Comparison of ENCODE assay signal across 1 cellular context in the genomic region with DNA sequence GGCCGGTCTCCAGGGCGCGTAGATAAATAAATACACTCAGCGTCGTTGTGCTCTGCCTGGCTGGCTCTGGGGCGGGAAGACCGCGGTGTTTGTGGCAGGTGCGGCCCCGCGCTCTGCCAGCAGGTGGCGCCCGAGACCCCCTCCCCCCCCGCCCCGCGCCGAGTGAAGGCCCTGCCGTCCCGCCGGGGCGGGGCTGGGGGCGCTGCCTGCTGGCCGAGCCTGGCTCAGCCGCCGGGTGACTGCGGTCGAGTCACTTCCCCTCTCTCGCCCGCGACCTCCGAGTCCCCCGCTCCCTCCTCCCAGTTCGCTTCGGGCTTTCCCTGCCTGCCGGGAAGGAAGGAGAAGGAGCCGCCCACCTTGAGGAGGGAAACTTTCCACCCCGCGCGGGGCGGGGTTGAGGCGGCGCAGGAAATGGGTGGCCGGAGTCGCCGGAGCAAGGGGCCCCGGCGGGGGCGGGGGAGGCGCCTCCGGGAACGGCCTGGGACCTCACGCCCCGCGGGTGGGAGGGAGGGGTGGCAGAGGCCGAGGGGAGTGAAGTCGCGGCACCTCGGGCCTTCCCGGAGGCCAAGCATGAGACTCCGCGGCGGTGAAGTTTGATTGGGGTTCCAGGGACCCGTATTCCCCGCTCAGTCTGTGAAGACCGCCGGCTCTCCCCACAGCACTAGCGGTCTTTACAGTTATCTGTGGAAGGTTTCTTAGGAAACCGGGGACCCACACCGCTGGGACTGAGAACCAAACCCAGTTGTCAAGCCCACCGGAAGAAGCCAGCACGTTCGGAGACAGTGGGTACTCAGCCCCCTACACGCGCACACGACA.
A peak's percentile ranks its signal among the peaks of the same experiment; 100 is the strongest.
TF ChIP-seq lines count a peak whose summit lies in the region.

No MANE protein-coding gene starts in this region.

TF ChIP-seq in K562, 482 proteins besides CTCF, POLR2A, EP300 and RAD21 (continues in another document):
- TF ChIP-seq SAFB (IDR thresholded peaks at IDR 0.05; ENCODE audit: borderline replicate concordance, low read depth, low read length) (0 out of 2 replicates have a peak, but pooled peaks have one; percentile 29), PTTG1 (tag; IDR thresholded peaks at IDR 0.05; ENCODE audit: low read depth) (no peak), NCOA1 (IDR thresholded peaks at IDR 0.05; ENCODE audit: low read depth) (0 out of 2 replicates have a peak, but pooled peaks have one; percentile 15), DPF2 (IDR thresholded peaks at IDR 0.05) (no peak), ETV6 (IDR thresholded peaks at IDR 0.05; ENCODE audit: borderline replicate concordance in 1 of 2, low read depth in 2 of 2, low read length in 1 of 2) (peak in 1 of 2 experiments; percentile 69; a peak in 1 of 4 replicates), ETV6 (CRISPR knock-in tag; IDR thresholded peaks at IDR 0.05; ENCODE audit: borderline replicate concordance) (no peak), GATAD2A (IDR thresholded peaks at IDR 0.05) (0 out of 2 replicates have a peak, but pooled peaks have one; percentile 46), MYNN (IDR thresholded peaks at IDR 0.05) (0 out of 2 replicates have a peak, but pooled peaks have one; percentile 39), MYNN (CRISPR knock-in tag; IDR thresholded peaks at IDR 0.05) (no peak), EGR1 (conservative IDR thresholded peaks at IDR 0.05) (peak; percentile 86), CREM (IDR thresholded peaks at IDR 0.05; ENCODE audit: low read depth) (peak; percentile 58), GTF2E2 (tag; IDR thresholded peaks at IDR 0.05) (peak; percentile 40; the same call in 1 of the 2 replicates), JUN (IDR thresholded peaks at IDR 0.05; ENCODE audit: borderline replicate concordance, low read depth, low read length) (peak; percentile 26; the same call in 1 of the 2 replicates), JUN (CRISPR knock-in tag; IDR thresholded peaks at IDR 0.05; ENCODE audit: borderline replicate concordance) (no peak), RBM22 (IDR thresholded peaks at IDR 0.05; ENCODE audit: low read depth, low read length, poor library complexity, severe bottlenecking) (peak; percentile 67), BRCA1 (IDR thresholded peaks at IDR 0.05) (no peak), BRCA1 (CRISPR knock-in tag; IDR thresholded peaks at IDR 0.05) (no peak), POLR2G (IDR thresholded peaks at IDR 0.05; ENCODE audit: low read depth, low read length) (peak; percentile 76), PHF8 (IDR thresholded peaks at IDR 0.05; ENCODE audit: borderline replicate concordance, low read length) (peak; percentile 35; the same call in 1 of the 2 replicates), MBD2 (IDR thresholded peaks at IDR 0.05; ENCODE audit: borderline replicate concordance, low read depth) (peak; percentile 57; the same call in 1 of the 2 replicates), NR2C1 (IDR thresholded peaks at IDR 0.05) (no peak), NR2C1 (tag; IDR thresholded peaks at IDR 0.05) (0 out of 2 replicates have a peak, but pooled peaks have one; percentile 36), CBX1 (IDR thresholded peaks at IDR 0.05; ENCODE audit: low read depth) (peak; percentile 43; the same call in 1 of the 2 replicates), ADNP (tag; IDR thresholded peaks at IDR 0.05) (no peak), ZFP36 (IDR thresholded peaks at IDR 0.05; ENCODE audit: low read depth, low read length, partially characterized antibody) (peak; percentile 41), ZBTB1 (CRISPR knock-in tag; IDR thresholded peaks at IDR 0.05; ENCODE audit: borderline replicate concordance, low read depth) (peak; percentile 76; the same call in 1 of the 2 replicates), ZC3H11A (IDR thresholded peaks at IDR 0.05; ENCODE audit: low read depth, low read length) (no peak), MTA1 (IDR thresholded peaks at IDR 0.05; ENCODE audit: borderline replicate concordance) (0 out of 2 replicates have a peak, but pooled peaks have one; percentile 31), ZNF444 (CRISPR knock-in tag; IDR thresholded peaks at IDR 0.05) (no peak), TARDBP (IDR thresholded peaks at IDR 0.05) (peak; percentile 73; the same call in 1 of the 2 replicates), XRCC5 (IDR thresholded peaks at IDR 0.05; ENCODE audit: low read depth, low read length) (peak; percentile 71; the same call in 1 of the 2 replicates), NEUROD1 (IDR thresholded peaks at IDR 0.05; ENCODE audit: borderline replicate concordance, low read depth, low read length, partially characterized antibody) (peak; percentile 50)
- TF ChIP-seq, protein P1, sequence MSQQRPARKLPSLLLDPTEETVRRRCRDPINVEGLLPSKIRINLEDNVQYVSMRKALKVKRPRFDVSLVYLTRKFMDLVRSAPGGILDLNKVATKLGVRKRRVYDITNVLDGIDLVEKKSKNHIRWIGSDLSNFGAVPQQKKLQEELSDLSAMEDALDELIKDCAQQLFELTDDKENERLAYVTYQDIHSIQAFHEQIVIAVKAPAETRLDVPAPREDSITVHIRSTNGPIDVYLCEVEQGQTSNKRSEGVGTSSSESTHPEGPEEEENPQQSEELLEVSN (IDR thresholded peaks at IDR 0.05; ENCODE audit: borderline replicate concordance in 1 of 2, extremely low read depth in 1 of 2, insufficient read depth in 1 of 2, insufficient read length in 1 of 2, low read depth in 1 of 2, low read length in 1 of 2, poor library complexity in 1 of 2, severe bottlenecking in 1 of 2): peak; percentile 56 to 79
- TF ChIP-seq, protein P2, sequence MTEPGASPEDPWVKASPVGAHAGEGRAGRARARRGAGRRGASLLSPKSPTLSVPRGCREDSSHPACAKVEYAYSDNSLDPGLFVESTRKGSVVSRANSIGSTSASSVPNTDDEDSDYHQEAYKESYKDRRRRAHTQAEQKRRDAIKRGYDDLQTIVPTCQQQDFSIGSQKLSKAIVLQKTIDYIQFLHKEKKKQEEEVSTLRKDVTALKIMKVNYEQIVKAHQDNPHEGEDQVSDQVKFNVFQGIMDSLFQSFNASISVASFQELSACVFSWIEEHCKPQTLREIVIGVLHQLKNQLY (CRISPR knock-in tag; conservative IDR thresholded peaks at IDR 0.05): no peak
- TF ChIP-seq, protein P3, sequence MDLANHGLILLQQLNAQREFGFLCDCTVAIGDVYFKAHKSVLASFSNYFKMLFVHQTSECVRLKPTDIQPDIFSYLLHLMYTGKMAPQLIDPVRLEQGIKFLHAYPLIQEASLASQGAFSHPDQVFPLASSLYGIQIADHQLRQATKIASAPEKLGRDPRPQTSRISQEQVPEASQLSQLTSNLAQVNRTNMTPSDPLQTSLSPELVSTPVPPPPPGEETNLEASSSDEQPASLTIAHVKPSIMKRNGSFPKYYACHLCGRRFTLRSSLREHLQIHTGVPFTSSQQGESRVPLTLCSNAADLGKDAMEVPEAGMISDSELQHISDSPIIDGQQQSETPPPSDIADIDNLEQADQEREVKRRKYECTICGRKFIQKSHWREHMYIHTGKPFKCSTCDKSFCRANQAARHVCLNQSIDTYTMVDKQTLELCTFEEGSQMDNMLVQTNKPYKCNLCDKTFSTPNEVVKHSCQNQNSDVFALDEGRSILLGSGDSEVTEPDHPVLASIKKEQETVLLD (IDR thresholded peaks at IDR 0.05): peak; percentile 65
- TF ChIP-seq, protein P4, sequence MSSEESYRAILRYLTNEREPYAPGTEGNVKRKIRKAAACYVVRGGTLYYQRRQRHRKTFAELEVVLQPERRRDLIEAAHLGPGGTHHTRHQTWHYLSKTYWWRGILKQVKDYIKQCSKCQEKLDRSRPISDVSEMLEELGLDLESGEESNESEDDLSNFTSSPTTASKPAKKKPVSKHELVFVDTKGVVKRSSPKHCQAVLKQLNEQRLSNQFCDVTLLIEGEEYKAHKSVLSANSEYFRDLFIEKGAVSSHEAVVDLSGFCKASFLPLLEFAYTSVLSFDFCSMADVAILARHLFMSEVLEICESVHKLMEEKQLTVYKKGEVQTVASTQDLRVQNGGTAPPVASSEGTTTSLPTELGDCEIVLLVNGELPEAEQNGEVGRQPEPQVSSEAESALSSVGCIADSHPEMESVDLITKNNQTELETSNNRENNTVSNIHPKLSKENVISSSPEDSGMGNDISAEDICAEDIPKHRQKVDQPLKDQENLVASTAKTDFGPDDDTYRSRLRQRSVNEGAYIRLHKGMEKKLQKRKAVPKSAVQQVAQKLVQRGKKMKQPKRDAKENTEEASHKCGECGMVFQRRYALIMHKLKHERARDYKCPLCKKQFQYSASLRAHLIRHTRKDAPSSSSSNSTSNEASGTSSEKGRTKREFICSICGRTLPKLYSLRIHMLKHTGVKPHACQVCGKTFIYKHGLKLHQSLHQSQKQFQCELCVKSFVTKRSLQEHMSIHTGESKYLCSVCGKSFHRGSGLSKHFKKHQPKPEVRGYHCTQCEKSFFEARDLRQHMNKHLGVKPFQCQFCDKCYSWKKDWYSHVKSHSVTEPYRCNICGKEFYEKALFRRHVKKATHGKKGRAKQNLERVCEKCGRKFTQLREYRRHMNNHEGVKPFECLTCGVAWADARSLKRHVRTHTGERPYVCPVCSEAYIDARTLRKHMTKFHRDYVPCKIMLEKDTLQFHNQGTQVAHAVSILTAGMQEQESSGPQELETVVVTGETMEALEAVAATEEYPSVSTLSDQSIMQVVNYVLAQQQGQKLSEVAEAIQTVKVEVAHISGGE (CRISPR knock-in tag; IDR thresholded peaks at IDR 0.05): peak in 1 of 3 experiments; percentile 85; a peak in 3 of 6 replicates
- TF ChIP-seq, protein P5, sequence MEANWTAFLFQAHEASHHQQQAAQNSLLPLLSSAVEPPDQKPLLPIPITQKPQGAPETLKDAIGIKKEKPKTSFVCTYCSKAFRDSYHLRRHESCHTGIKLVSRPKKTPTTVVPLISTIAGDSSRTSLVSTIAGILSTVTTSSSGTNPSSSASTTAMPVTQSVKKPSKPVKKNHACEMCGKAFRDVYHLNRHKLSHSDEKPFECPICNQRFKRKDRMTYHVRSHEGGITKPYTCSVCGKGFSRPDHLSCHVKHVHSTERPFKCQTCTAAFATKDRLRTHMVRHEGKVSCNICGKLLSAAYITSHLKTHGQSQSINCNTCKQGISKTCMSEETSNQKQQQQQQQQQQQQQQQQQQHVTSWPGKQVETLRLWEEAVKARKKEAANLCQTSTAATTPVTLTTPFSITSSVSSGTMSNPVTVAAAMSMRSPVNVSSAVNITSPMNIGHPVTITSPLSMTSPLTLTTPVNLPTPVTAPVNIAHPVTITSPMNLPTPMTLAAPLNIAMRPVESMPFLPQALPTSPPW (CRISPR knock-in tag; IDR thresholded peaks at IDR 0.05): peak; percentile 98
- TF ChIP-seq, protein P6, sequence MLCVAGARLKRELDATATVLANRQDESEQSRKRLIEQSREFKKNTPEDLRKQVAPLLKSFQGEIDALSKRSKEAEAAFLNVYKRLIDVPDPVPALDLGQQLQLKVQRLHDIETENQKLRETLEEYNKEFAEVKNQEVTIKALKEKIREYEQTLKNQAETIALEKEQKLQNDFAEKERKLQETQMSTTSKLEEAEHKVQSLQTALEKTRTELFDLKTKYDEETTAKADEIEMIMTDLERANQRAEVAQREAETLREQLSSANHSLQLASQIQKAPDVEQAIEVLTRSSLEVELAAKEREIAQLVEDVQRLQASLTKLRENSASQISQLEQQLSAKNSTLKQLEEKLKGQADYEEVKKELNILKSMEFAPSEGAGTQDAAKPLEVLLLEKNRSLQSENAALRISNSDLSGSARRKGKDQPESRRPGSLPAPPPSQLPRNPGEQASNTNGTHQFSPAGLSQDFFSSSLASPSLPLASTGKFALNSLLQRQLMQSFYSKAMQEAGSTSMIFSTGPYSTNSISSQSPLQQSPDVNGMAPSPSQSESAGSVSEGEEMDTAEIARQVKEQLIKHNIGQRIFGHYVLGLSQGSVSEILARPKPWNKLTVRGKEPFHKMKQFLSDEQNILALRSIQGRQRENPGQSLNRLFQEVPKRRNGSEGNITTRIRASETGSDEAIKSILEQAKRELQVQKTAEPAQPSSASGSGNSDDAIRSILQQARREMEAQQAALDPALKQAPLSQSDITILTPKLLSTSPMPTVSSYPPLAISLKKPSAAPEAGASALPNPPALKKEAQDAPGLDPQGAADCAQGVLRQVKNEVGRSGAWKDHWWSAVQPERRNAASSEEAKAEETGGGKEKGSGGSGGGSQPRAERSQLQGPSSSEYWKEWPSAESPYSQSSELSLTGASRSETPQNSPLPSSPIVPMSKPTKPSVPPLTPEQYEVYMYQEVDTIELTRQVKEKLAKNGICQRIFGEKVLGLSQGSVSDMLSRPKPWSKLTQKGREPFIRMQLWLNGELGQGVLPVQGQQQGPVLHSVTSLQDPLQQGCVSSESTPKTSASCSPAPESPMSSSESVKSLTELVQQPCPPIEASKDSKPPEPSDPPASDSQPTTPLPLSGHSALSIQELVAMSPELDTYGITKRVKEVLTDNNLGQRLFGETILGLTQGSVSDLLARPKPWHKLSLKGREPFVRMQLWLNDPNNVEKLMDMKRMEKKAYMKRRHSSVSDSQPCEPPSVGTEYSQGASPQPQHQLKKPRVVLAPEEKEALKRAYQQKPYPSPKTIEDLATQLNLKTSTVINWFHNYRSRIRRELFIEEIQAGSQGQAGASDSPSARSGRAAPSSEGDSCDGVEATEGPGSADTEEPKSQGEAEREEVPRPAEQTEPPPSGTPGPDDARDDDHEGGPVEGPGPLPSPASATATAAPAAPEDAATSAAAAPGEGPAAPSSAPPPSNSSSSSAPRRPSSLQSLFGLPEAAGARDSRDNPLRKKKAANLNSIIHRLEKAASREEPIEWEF (CRISPR knock-in tag; IDR thresholded peaks at IDR 0.05): no peak
- TF ChIP-seq, protein P7, sequence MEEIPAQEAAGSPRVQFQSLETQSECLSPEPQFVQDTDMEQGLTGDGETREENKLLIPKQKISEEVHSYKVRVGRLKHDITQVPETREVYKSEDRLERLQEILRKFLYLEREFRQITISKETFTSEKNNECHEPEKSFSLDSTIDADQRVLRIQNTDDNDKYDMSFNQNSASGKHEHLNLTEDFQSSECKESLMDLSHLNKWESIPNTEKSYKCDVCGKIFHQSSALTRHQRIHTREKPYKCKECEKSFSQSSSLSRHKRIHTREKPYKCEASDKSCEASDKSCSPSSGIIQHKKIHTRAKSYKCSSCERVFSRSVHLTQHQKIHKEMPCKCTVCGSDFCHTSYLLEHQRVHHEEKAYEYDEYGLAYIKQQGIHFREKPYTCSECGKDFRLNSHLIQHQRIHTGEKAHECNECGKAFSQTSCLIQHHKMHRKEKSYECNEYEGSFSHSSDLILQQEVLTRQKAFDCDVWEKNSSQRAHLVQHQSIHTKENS (CRISPR knock-in tag; IDR thresholded peaks at IDR 0.05): no peak
- TF ChIP-seq, protein P8, sequence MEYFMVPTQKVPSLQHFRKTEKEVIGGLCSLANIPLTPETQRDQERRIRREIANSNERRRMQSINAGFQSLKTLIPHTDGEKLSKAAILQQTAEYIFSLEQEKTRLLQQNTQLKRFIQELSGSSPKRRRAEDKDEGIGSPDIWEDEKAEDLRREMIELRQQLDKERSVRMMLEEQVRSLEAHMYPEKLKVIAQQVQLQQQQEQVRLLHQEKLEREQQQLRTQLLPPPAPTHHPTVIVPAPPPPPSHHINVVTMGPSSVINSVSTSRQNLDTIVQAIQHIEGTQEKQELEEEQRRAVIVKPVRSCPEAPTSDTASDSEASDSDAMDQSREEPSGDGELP (CRISPR knock-in tag; IDR thresholded peaks at IDR 0.05; ENCODE audit: borderline replicate concordance): peak; percentile 85
- TF ChIP-seq, protein P9, sequence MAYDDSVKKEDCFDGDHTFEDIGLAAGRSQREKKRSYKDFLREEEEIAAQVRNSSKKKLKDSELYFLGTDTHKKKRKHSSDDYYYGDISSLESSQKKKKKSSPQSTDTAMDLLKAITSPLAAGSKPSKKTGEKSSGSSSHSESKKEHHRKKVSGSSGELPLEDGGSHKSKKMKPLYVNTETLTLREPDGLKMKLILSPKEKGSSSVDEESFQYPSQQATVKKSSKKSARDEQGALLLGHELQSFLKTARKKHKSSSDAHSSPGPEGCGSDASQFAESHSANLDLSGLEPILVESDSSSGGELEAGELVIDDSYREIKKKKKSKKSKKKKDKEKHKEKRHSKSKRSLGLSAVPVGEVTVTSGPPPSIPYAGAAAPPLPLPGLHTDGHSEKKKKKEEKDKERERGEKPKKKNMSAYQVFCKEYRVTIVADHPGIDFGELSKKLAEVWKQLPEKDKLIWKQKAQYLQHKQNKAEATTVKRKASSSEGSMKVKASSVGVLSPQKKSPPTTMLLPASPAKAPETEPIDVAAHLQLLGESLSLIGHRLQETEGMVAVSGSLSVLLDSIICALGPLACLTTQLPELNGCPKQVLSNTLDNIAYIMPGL (CRISPR knock-in tag; IDR thresholded peaks at IDR 0.05): 0 out of 2 replicates have a peak, but pooled peaks have one; percentile 44
